8 cellular contexts compared by ENCODE assay signal in the genomic region with DNA sequence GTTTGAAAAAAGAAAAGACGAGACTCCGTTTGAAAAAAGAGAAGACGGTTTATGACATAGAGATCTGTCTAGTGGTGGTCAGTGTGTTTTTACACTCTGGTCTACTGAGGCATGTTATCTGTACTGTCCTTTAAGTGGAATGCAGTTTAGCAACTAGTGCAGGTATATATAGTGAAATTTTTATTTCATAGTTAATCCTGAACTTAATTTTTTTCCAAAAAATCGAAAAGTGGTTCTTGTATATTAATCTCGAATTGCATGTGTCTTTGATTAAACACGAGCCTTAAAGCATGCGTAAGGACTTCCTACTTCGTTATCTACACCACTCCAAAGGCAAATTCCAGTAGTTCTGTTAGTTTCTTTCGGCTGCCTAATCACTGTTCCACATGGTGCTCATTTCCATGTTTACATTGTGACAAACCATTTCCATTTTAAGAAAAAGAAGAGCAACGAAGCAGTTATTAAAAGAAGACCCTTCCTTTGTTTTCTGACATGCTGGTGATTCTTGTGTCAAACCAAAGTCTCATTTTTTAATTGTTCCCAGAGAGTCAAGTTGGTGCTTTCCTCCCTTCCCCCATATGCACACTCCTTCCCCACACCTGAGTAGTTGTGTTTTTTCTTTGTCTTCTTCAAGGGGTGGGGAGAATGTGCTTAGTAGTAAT. TPM values are rescaled to one million over a fixed set of nuclear protein-coding genes. Genes with fewer than 3 reads are reported as not detected.
DNase-seq lines count a peak whose midpoint lies in the region; ATAC-seq and TF ChIP-seq lines count a peak whose summit lies in the region.

No MANE protein-coding gene starts in this region.

- peak; percentile 71 for DNase-seq in GM23248
- no peak for DNase-seq in RWPE2 (ENCODE audit: low spot score)
- no peak for DNase-seq in epithelial cell of prostate (ENCODE audit: low read depth, low spot score)
- DNase-seq in trophoblast cell, result peak in 1 of 2 donors; percentile 43
- no peak for DNase-seq in T1000 (lab: John Stamatoyannopoulos, UW)

- peaks cover 12% of the 10 kb centered on the region; the same call in 1 of the 2 replicates for H3K36me3 ChIP-seq in GM23248 (ENCODE audit: low read depth)
- H3K36me3 ChIP-seq in RWPE2 (ENCODE audit: low read depth), result no peaks in the 10 kb centered on the region
- peaks cover 0 to 2% of the 10 kb centered on the region in 2 experiments for H3K36me3 ChIP-seq in trophoblast cell (ENCODE audit: control insufficient read depth in 1 of 2, insufficient read depth in 2 of 2, low read length in 2 of 2)

- no peaks in the 10 kb centered on the region for H3K27me3 ChIP-seq in GM23248 (replicated peaks; ENCODE audit: insufficient read depth)
- no peaks in the 10 kb centered on the region for H3K27me3 ChIP-seq in RWPE2 (ENCODE audit: insufficient read depth, poor library complexity, severe bottlenecking)
- no peaks in the 10 kb centered on the region for H3K27me3 ChIP-seq in trophoblast cell (ENCODE audit: insufficient read depth, low read length)

- H3K4me2 ChIP-seq in GM23248 (ENCODE audit: unreplicated experiment) (peak overlapping the region; percentile 87), trophoblast cell (ENCODE audit: low read length) (peak overlapping the region; percentile 98)

- no peak overlapping the region for H3K18ac ChIP-seq in trophoblast cell (ENCODE audit: low read length)

- H3K79me1 ChIP-seq in trophoblast cell (ENCODE audit: low read length), result peaks cover 16% of the 10 kb centered on the region

- no peak overlapping the region for H2BK5ac ChIP-seq in trophoblast cell (ENCODE audit: low read depth, low read length, poor library complexity)

- H3K9me3 ChIP-seq in GM23248 (ENCODE audit: low read depth), result no peaks in the 10 kb centered on the region
- H3K9me3 ChIP-seq in RWPE2 (ENCODE audit: severe bottlenecking), result no peaks in the 10 kb centered on the region
- no peaks in the 10 kb centered on the region for H3K9me3 ChIP-seq in trophoblast cell (ENCODE audit: insufficient read depth, low read depth, low read length)

- no peaks in the 10 kb centered on the region for H3K9me2 ChIP-seq in GM23248 (ENCODE audit: insufficient read depth)

- 18 to 25% methylated on average over 10 of the region's 10 CpGs for WGBS in GM23248 (ENCODE audit: low coverage in 1 of 2, low lambda C conversion rate in 2 of 2, missing lambda C conversion rate in 2 of 2), 2 experiments
- no CpG with 5 or more reads among the region's 10 CpGs for WGBS in trophoblast cell (ENCODE audit: extremely low coverage, insufficient coverage, insufficient read length)

- H3K14ac ChIP-seq in trophoblast cell (ENCODE audit: low read length), result no peak overlapping the region

- H3K4me3 ChIP-seq in GM23248, result peak overlapping the region; percentile 94
- no peak overlapping the region for H3K4me3 ChIP-seq in RWPE2 (ENCODE audit: severe bottlenecking)
- no peak overlapping the region for H3K4me3 ChIP-seq in trophoblast cell (ENCODE audit: low read depth, low read length)

- no peak overlapping the region for H2BK120ac ChIP-seq in trophoblast cell (ENCODE audit: insufficient read depth, low read length, poor library complexity)

- H3K23ac ChIP-seq in trophoblast cell (ENCODE audit: low read length), result no peak overlapping the region

- no peak for ATAC-seq in RWPE2 (ENCODE audit: low read depth)
- ATAC-seq in GM19351 (IDR thresholded peaks at IDR 0.05; ENCODE audit: unreplicated experiment), result no peak
- ATAC-seq in GM21390 (IDR thresholded peaks at IDR 0.05; ENCODE audit: unreplicated experiment), result no peak
- no peak for ATAC-seq in HG03039 (IDR thresholded peaks at IDR 0.05; ENCODE audit: unreplicated experiment)

- peak overlapping the region; percentile 84 for H3K4ac ChIP-seq in trophoblast cell (ENCODE audit: low read depth, low read length)

- peaks cover 19% of the 10 kb centered on the region for H3K4me1 ChIP-seq in GM23248 (ENCODE audit: insufficient read depth)
- peaks cover 17% of the 10 kb centered on the region for H3K4me1 ChIP-seq in RWPE2 (ENCODE audit: insufficient read depth, poor library complexity, severe bottlenecking)
- H3K4me1 ChIP-seq in trophoblast cell (ENCODE audit: control insufficient read depth in 1 of 2, insufficient read depth in 2 of 2, low read length in 2 of 2), result peaks cover 6 to 8% of the 10 kb centered on the region in 2 experiments

- H4K12ac ChIP-seq in trophoblast cell (ENCODE audit: low read depth, low read length), result no peak overlapping the region

- no peak overlapping the region for H4K91ac ChIP-seq in trophoblast cell (ENCODE audit: low read depth, low read length)

- H2AFZ ChIP-seq in GM23248 (no peak overlapping the region), trophoblast cell (ENCODE audit: insufficient read depth, low read length, poor library complexity) (no peak overlapping the region)

- in situ Hi-C loops in GM23248 (cut with MboI), result no loop called here

- TF ChIP-seq CTCF in RWPE2 (IDR thresholded peaks at IDR 0.05; ENCODE audit: poor library complexity, severe bottlenecking), result no peak

- no peak overlapping the region for H2AK5ac ChIP-seq in trophoblast cell (ENCODE audit: low read length)

- H4K8ac ChIP-seq in trophoblast cell (ENCODE audit: low read depth, low read length), result no peak overlapping the region

- H3K9ac ChIP-seq in GM23248 (peak overlapping the region; percentile 98), trophoblast cell (ENCODE audit: low read length) (no peak overlapping the region)

- peaks cover 64% of the 10 kb centered on the region for H3F3A ChIP-seq in GM23248 (ENCODE audit: insufficient read depth)

- peaks cover 61% of the 10 kb centered on the region for H3K79me2 ChIP-seq in GM23248 (ENCODE audit: insufficient read depth)
- H3K79me2 ChIP-seq in trophoblast cell (ENCODE audit: control insufficient read depth, insufficient read depth, low read length, poor library complexity), result peaks cover 21% of the 10 kb centered on the region

- H3K27ac ChIP-seq in GM23248 (peak overlapping the region; percentile 92), RWPE2 (ENCODE audit: poor library complexity, severe bottlenecking) (peak overlapping the region; percentile 74), epithelial cell of prostate (peak overlapping the region; percentile 93), trophoblast cell (ENCODE audit: low read depth, low read length) (no peak overlapping the region)

- no peak overlapping the region for H2BK12ac ChIP-seq in trophoblast cell (ENCODE audit: low read length)

- H4K20me1 ChIP-seq in GM23248 (ENCODE audit: insufficient read depth), result 0 out of 2 replicates have a peak, but pooled peaks cover 8% of the 10 kb centered on the region

RNA-seq across cellular contexts. Expression of gene SNX9, which starts 2.3 kb away (rescaled TPM):
- 77.8 and 89.6 TPM in 2 replicates for total RNA-seq in GM23248 (2014; rRNA removed; shearing (Covaris generic))
- 76.5 and 80.4 TPM in 2 replicates for polyA plus RNA-seq in GM23248 (2016; fragmentation: Nextera tagmentation; extraction: Ambion mirVana)
- polyA plus RNA-seq in trophoblast cell (2013), result 31.3 and 32.6 TPM in 2 replicates
